In genomic region chr3:40169983-40170382, GRCh38 we compare ENCODE assay signal across 11 cellular contexts.
DNase-seq lines count a peak whose midpoint lies in the region; ATAC-seq and TF ChIP-seq lines count a peak whose summit lies in the region.
"Had no signal": no experiment of that assay in that cellular context is flagged by ENCODE, and none has a peak within 500 bp of the region (broad histone marks: within the 10 kb centered on the region; RNA-seq: fewer than 3 reads in every experiment).

No MANE protein-coding gene starts in this region.

- H3K9ac ChIP-seq in trophoblast cell (ENCODE audit: low read length): peak overlapping the region; percentile 29

- CTCF ChIA-PET in A673 (lab: Charles Lee): no interaction called here

- WGBS in trophoblast cell (ENCODE audit: extremely low coverage, insufficient coverage, insufficient read length): 100% methylated on average over 2 of the region's 5 CpGs

- H2BK12ac ChIP-seq in trophoblast cell (ENCODE audit: low read length): no peak overlapping the region

- H3K79me2 ChIP-seq in trophoblast cell (ENCODE audit: control insufficient read depth, insufficient read depth, low read length, poor library complexity): no peaks in the 10 kb centered on the region

- no peak for DNase-seq in trophoblast cell
- no peak for DNase-seq in substantia nigra (lab: John Stamatoyannopoulos, UW)
- no peak for DNase-seq in NCI-H510A treated with DMSO at 0.1 percent for 48 hours (lab: John Stamatoyannopoulos, UW)
- no peak for DNase-seq in A673 (ENCODE audit: low spot score)
- DNase-seq: activated CD4-positive, CD25-positive, alpha-beta regulatory T cell; DMS79 treated with DMSO at 0.1 percent for 48 hours; hypothalamus had no signal

- no peak overlapping the region for H2BK120ac ChIP-seq in trophoblast cell (ENCODE audit: insufficient read depth, low read length, poor library complexity)

- no peak overlapping the region for H3K23ac ChIP-seq in trophoblast cell (ENCODE audit: low read length)

- intact Hi-C loops in A673 (cut with micrococcal nuclease; ENCODE audit: unreplicated experiment): no loop called here

- no peak overlapping the region for H4K8ac ChIP-seq in trophoblast cell (ENCODE audit: low read depth, low read length)

- no peak overlapping the region for H2AFZ ChIP-seq in trophoblast cell (ENCODE audit: insufficient read depth, low read length, poor library complexity)

- H3K4me2 ChIP-seq in trophoblast cell (ENCODE audit: low read length): no peak overlapping the region

- H3K79me1 ChIP-seq in trophoblast cell (ENCODE audit: low read length): no peaks in the 10 kb centered on the region

- no peak overlapping the region for H3K4ac ChIP-seq in trophoblast cell (ENCODE audit: low read depth, low read length)

- H3K4me3 ChIP-seq in trophoblast cell (ENCODE audit: low read depth, low read length) (no peak overlapping the region), A673 (ENCODE audit: low read depth, low read length, poor library complexity, severe bottlenecking) (no peak overlapping the region)

- H3K9me3 ChIP-seq in trophoblast cell (ENCODE audit: insufficient read depth, low read depth, low read length): no peaks in the 10 kb centered on the region
- H3K9me3 ChIP-seq in A673 (ENCODE audit: low read depth, low read length, poor library complexity, severe bottlenecking): no peaks in the 10 kb centered on the region

- POLR2A ChIA-PET in A673 (lab: Charles Lee; ENCODE audit: low non-redundant PET): no interaction called here

- H3K27ac ChIP-seq in trophoblast cell (ENCODE audit: low read depth, low read length): no peak overlapping the region
- H3K27ac ChIP-seq in substantia nigra (ENCODE audit: low read depth, low read length, poor library complexity, severe bottlenecking): no peak overlapping the region
- no peak overlapping the region for H3K27ac ChIP-seq in A673 (ENCODE audit: low read depth, low read length, poor library complexity, severe bottlenecking)
- H3K27ac ChIP-seq: HL-60 had no signal

- TF ChIP-seq CTCF in A673 (conservative IDR thresholded peaks at IDR 0.05; ENCODE audit: low read depth, low read length): no peak

- peak; percentile 38 for ATAC-seq in GM19328 (IDR thresholded peaks at IDR 0.05; ENCODE audit: unreplicated experiment)
- ATAC-seq in HG02610 (IDR thresholded peaks at IDR 0.05; ENCODE audit: unreplicated experiment): peak; percentile 34
- peak; percentile 56 for ATAC-seq in HG03432 (IDR thresholded peaks at IDR 0.05; ENCODE audit: unreplicated experiment)

- no peak overlapping the region for H3K18ac ChIP-seq in trophoblast cell (ENCODE audit: low read length)

- no peak overlapping the region for H4K91ac ChIP-seq in trophoblast cell (ENCODE audit: low read depth, low read length)

- no peak overlapping the region for H2AK5ac ChIP-seq in trophoblast cell (ENCODE audit: low read length)

- no TSS peak for BruUV-seq in A673 (replicated peaks; lab: Mats Ljungman, UMichigan)

- no peak overlapping the region for H4K12ac ChIP-seq in trophoblast cell (ENCODE audit: low read depth, low read length)

- no peaks in the 10 kb centered on the region for H3K36me3 ChIP-seq in trophoblast cell (ENCODE audit: control insufficient read depth in 1 of 2, insufficient read depth in 2 of 2, low read length in 2 of 2)
- no peaks in the 10 kb centered on the region for H3K36me3 ChIP-seq in A673 (ENCODE audit: insufficient read depth, low read length, poor library complexity, severe bottlenecking)

- H3K27me3 ChIP-seq in trophoblast cell (ENCODE audit: insufficient read depth, low read length): no peaks in the 10 kb centered on the region
- H3K27me3 ChIP-seq in A673 (replicated peaks; ENCODE audit: insufficient read depth, low read depth, low read length, poor library complexity): no peaks in the 10 kb centered on the region

- H2BK5ac ChIP-seq in trophoblast cell (ENCODE audit: low read depth, low read length, poor library complexity): no peak overlapping the region

- no peak overlapping the region for H3K14ac ChIP-seq in trophoblast cell (ENCODE audit: low read length)

- H3K4me1 ChIP-seq in trophoblast cell (ENCODE audit: control insufficient read depth in 1 of 2, insufficient read depth in 2 of 2, low read length in 2 of 2) (no peaks in the 10 kb centered on the region), A673 (ENCODE audit: insufficient read depth, low read length, poor library complexity, severe bottlenecking) (no peaks in the 10 kb centered on the region)
